Comparison of ENCODE assay signal across 7 cellular contexts in the genomic region with DNA sequence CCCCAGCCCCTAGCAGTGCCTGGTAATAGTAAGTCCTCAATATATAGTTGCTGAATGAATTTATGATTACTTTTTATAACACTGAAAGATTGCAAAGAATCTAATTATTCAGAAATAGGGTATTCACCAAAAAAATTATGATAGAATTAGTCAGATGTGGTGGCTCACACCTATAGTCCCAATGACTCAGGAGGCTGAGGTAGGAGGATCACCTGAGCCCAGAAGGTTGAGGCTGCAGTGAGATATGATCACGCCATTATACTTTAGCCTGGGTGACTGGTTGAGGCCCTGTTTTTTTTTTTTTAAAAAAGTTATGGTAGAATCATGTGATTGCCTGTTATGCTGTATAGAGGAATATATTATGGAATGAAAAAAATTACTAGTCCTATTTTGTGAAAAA. TPM values are rescaled to one million over a fixed set of nuclear protein-coding genes. Genes with fewer than 3 reads are reported as not detected.
A peak's percentile ranks its signal among the peaks of the same experiment; 100 is the strongest.
DNase-seq lines count a peak whose midpoint lies in the region; ATAC-seq, FAIRE-seq and TF ChIP-seq lines count a peak whose summit lies in the region.
"Not testable (repeated sequence)": the region's sequence is repeated elsewhere in the genome, so short reads cannot be mapped to it uniquely, and the experiment has no call there.

No MANE protein-coding gene starts in this region.

- H3K9me3 ChIP-seq in GM12878 (replicated peaks; ENCODE audit: control insufficient read depth, insufficient read depth, low read length), result not testable (repeated sequence)

- not testable (repeated sequence) for H3K27ac ChIP-seq in GM12878 (ENCODE audit: control insufficient read depth, insufficient read depth)

- POLR2A ChIA-PET in GM12878 (lab: Charles Lee), result not testable (repeated sequence)

- H3K4me1 Mint-ChIP-seq in activated T-helper 17 cell treated with anti-CD3 and anti-CD28 coated beads, Interleukin-2, amount 50 U/mL, for 72 hours, result not testable (repeated sequence)
- H3K4me1 Mint-ChIP-seq in stimulated activated memory B cell treated with anti-CD40 and anti-IgM and Interleukin-4, amounts not matched to agents 10 μg/mL and 1 μg/mL and 100 μg/mL, for 72 hours, result peaks cover 10% of the 10 kb centered on the region

- not testable (repeated sequence) for H3K79me2 ChIP-seq in GM12878 (ENCODE audit: control insufficient read depth, insufficient read depth, low read length)

- not testable (repeated sequence) for H3K36me3 Mint-ChIP-seq in activated T-helper 17 cell treated with anti-CD3 and anti-CD28 coated beads, Interleukin-2, amount 50 U/mL, for 72 hours (ENCODE audit: low read depth); stimulated activated memory B cell treated with anti-CD40 and anti-IgM and Interleukin-4, amounts not matched to agents 10 μg/mL and 1 μg/mL and 100 μg/mL, for 72 hours

- peak; percentile 13 for ATAC-seq in GM19043 (IDR thresholded peaks at IDR 0.05; ENCODE audit: low read depth, unreplicated experiment)
- ATAC-seq in GM21717 (IDR thresholded peaks at IDR 0.05; ENCODE audit: unreplicated experiment), result peak; percentile 9
- ATAC-seq in HG03460 (IDR thresholded peaks at IDR 0.05; ENCODE audit: unreplicated experiment), result peak; percentile 14
- peak; percentile 69 to 73 for ATAC-seq in activated CD4-positive, CD25-positive, alpha-beta regulatory T cell treated with anti-CD3 and anti-CD28 coated beads, Interleukin-2, amount 50 U/mL, for 24 hours
- ATAC-seq in activated T-helper 17 cell treated with anti-CD3 and anti-CD28 coated beads, Interleukin-2, amount 50 U/mL, for 72 hours (replicated peaks), result peak; percentile 79
- 0 out of 3 replicates have a peak, but pooled peaks have one; percentile 22 for ATAC-seq in GM12878
- ATAC-seq in stimulated activated memory B cell treated with anti-CD40 and anti-IgM and Interleukin-4, amounts not matched to agents 10 μg/mL and 1 μg/mL and 100 μg/mL, for 72 hours, result not testable (repeated sequence)

- CTCF ChIA-PET in GM12878 (lab: Yijun Ruan, JAX), result interaction anchor here (0.7 to 1.7 kb wide), 3 partner anchors 17 to 30 kb away, joined by 3 read pairs; no protein-coding TSS in a partner anchor

- not testable (repeated sequence) for H2AFZ ChIP-seq in GM12878 (ENCODE audit: control insufficient read depth, low read depth, low read length)

- H3K36me3 ChIP-seq in GM12878 (ENCODE audit: control insufficient read depth in 2 of 2, insufficient read depth in 2 of 2, low read length in 1 of 2), result not testable (repeated sequence)

- DNase-seq in GM12878 (ENCODE audit: low read depth, low spot score), result not testable (repeated sequence)

- H3K9ac ChIP-seq in GM12878 (ENCODE audit: control insufficient read depth, insufficient read depth, low read length), result not testable (repeated sequence)

- BruUV-seq in GM12878 (replicated peaks; lab: Mats Ljungman, UMichigan), result not testable (repeated sequence)

- SMC1A ChIA-PET in GM12878 (lab: Charles Lee; ENCODE audit: uncharacterized antibody, unreplicated experiment), result not testable (repeated sequence)

- not testable (repeated sequence) for H3K27me3 ChIP-seq in GM12878 (replicated peaks in 1 of 2; ENCODE audit: control insufficient read depth in 2 of 2, insufficient read depth in 2 of 2, low read length in 1 of 2)

- H3K4me3 ChIP-seq in GM12878, result not testable (repeated sequence)

- not testable (repeated sequence) for H4K20me1 ChIP-seq in GM12878 (ENCODE audit: control insufficient read depth, insufficient read depth)

- TF ChIP-seq CTCF in GM12878 (IDR thresholded peaks at IDR 0.05 in 2 of 3, conservative IDR thresholded peaks at IDR 0.05 in 1 of 3; ENCODE audit: control insufficient read depth in 2 of 3, extremely low read depth in 1 of 3, insufficient read depth in 1 of 3, low read depth in 3 of 3, low read length in 3 of 3), result not testable (repeated sequence)

- TF ChIP-seq POLR2A in GM12878 (IDR thresholded peaks at IDR 0.05; ENCODE audit: low read depth, low read length), result not testable (repeated sequence)

- not testable (repeated sequence) for H3K4me1 ChIP-seq in GM12878 (ENCODE audit: control insufficient read depth, insufficient read depth, low read length)

- H3K4me2 ChIP-seq in GM12878 (ENCODE audit: control insufficient read depth, insufficient read depth), result not testable (repeated sequence)

- not testable (repeated sequence) for H3K27me3 Mint-ChIP-seq in activated T-helper 17 cell treated with anti-CD3 and anti-CD28 coated beads, Interleukin-2, amount 50 U/mL, for 72 hours; stimulated activated memory B cell treated with anti-CD40 and anti-IgM and Interleukin-4, amounts not matched to agents 10 μg/mL and 1 μg/mL and 100 μg/mL, for 72 hours

- not testable (repeated sequence) for TF ChIP-seq EP300 in GM12878 (IDR thresholded peaks at IDR 0.05; ENCODE audit: borderline replicate concordance in 1 of 2, control insufficient read depth in 1 of 2, low read depth in 2 of 2, low read length in 2 of 2)

- RAD21 ChIA-PET in GM12878 (lab: Charles Lee; ENCODE audit: unreplicated experiment), result not testable (repeated sequence)

- H3K4me3 Mint-ChIP-seq in activated T-helper 17 cell treated with anti-CD3 and anti-CD28 coated beads, Interleukin-2, amount 50 U/mL, for 72 hours; stimulated activated memory B cell treated with anti-CD40 and anti-IgM and Interleukin-4, amounts not matched to agents 10 μg/mL and 1 μg/mL and 100 μg/mL, for 72 hours: not testable (repeated sequence)

- TF ChIP-seq RAD21 in GM12878 (IDR thresholded peaks at IDR 0.05; ENCODE audit: insufficient read depth, low read depth, low read length), result not testable (repeated sequence)

- 70% methylated on average over 1 of the region's 1 CpG for WGBS in GM12878 (ENCODE audit: insufficient coverage, insufficient replicate concordance, low lambda C conversion rate, missing lambda C conversion rate)

- in situ Hi-C loops in GM12878 (cut with MboI), result not testable (repeated sequence)

- intact Hi-C loops in GM12878 (cut with micrococcal nuclease; ENCODE audit: unreplicated experiment), result not testable (repeated sequence)

- not testable (repeated sequence) for FAIRE-seq in GM12878 (lab: Jason Lieb, UNC)

- H3K27ac Mint-ChIP-seq in activated T-helper 17 cell treated with anti-CD3 and anti-CD28 coated beads, Interleukin-2, amount 50 U/mL, for 72 hours, result peak overlapping the region; percentile 38
- peak overlapping the region; percentile 63 for H3K27ac Mint-ChIP-seq in stimulated activated memory B cell treated with anti-CD40 and anti-IgM and Interleukin-4, amounts not matched to agents 10 μg/mL and 1 μg/mL and 100 μg/mL, for 72 hours

- not testable (repeated sequence) for H3K9me3 Mint-ChIP-seq in activated T-helper 17 cell treated with anti-CD3 and anti-CD28 coated beads, Interleukin-2, amount 50 U/mL, for 72 hours; stimulated activated memory B cell treated with anti-CD40 and anti-IgM and Interleukin-4, amounts not matched to agents 10 μg/mL and 1 μg/mL and 100 μg/mL, for 72 hours

RNA-seq across cellular contexts. Expression of a gene that starts 21.5 kb away (rescaled TPM):
- total RNA-seq in activated T-helper 17 cell treated with anti-CD3 and anti-CD28 coated beads, Interleukin-2, amount 50 U/mL, for 72 hours, result 100 to 1,000 TPM; 147 to 149 TPM
- 187 and 199 TPM in 2 replicates for total RNA-seq in GM12878 (2013; cell fraction: nucleolus; rRNA removed)
- 42.0 and 53.6 TPM in 2 replicates for total RNA-seq in GM12878 (2014; rRNA removed)
- 27.0 and 31.6 TPM in 2 replicates for total RNA-seq in GM12878 (2014; rRNA removed; fragmentation: Illumina TruSeq; extraction: Trizol)
- total RNA-seq in GM12878 (2021), result 79.3 and 94.2 TPM in 2 replicates
- 43.4 TPM for polyA plus RNA-seq in GM12878 (2011; ENCODE audit: low read depth)
- polyA plus RNA-seq in GM12878 (2011; rRNA removed), result 27.9 and 38.9 TPM in 2 replicates
- polyA plus RNA-seq in GM12878 (2011; cell fraction: cytosol; rRNA removed), result 25.3 and 37.5 TPM in 2 replicates
- 280 and 327 TPM in 2 replicates for polyA plus RNA-seq in GM12878 (2011; cell fraction: nucleus; rRNA removed)
- polyA plus RNA-seq in GM12878 (2012), result 46.8 and 56.7 TPM in 2 replicates
- polyA plus RNA-seq in GM12878 (2014; fragmentation: Illumina TruSeq; extraction: Trizol), result 17.8 and 31.9 TPM in 2 replicates
- 1 to 10 TPM; 3.8 to 4.8 TPM for polyA plus RNA-seq in GM12878 (2014; fragmentation: Nextera tagmentation; extraction: Ambion mirVana)
- polyA plus RNA-seq in GM12878 (2014; rRNA removed), result 58.7 and 66.2 TPM in 2 replicates
- polyA plus RNA-seq in GM12878 (2016; fragmentation: Nextera tagmentation; extraction: Ambion mirVana), result 10 to 100 TPM; 56.5 to 62.5 TPM
- polyA minus RNA-seq in GM12878 (2011; rRNA and poly(A)+ RNA removed), result 45.4 and 50.4 TPM in 2 replicates
- 15.4 and 20.2 TPM in 2 replicates for polyA minus RNA-seq in GM12878 (2011; cell fraction: cytosol; rRNA and poly(A)+ RNA removed)
- polyA minus RNA-seq in GM12878 (2011; cell fraction: nucleus; rRNA and poly(A)+ RNA removed), result 86.9 and 156 TPM in 2 replicates
